9 cellular contexts compared by ENCODE assay signal in the genomic region with DNA sequence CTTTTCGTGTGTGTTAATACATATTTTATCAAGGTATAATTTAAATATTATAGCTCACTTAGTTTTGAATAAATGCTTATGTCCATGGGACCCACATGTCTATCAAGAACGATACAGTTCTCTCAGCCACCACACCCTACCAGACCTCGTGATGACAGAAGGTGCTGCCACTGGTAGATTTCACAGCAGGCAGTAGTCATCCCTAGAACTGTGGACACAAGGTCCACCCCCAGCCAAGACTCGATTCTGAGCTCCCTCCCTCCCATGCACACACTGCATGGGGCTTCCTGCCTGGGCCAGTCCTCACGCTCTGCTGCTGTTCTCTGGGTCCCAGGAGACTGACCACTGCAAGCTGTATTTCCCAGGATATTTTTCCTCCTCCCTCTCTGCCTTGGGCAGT. TPM values are rescaled to one million over a fixed set of nuclear protein-coding genes. Genes with fewer than 3 reads are reported as not detected.
DNase-seq lines count a peak whose midpoint lies in the region; ATAC-seq and TF ChIP-seq lines count a peak whose summit lies in the region.
"Had no signal": no experiment of that assay in that cellular context is flagged by ENCODE, and none has a peak within 500 bp of the region (broad histone marks: within the 10 kb centered on the region; RNA-seq: fewer than 3 reads in every experiment).

No MANE protein-coding gene starts in this region.

- H3K27ac ChIP-seq in H9 (ENCODE audit: insufficient read length, low read depth, low read length): no peak overlapping the region
- H3K27ac ChIP-seq in OCI-LY3 (ENCODE audit: low read length): no peak overlapping the region; the same call in 1 of the 2 replicates
- H3K27ac ChIP-seq in thyroid gland: no peak overlapping the region
- H3K27ac ChIP-seq in WERI-Rb-1: no peak overlapping the region
- H3K27ac ChIP-seq: thoracic aorta had no signal

- H3K4me1 Mint-ChIP-seq in H9 (peaks cover 42 to 49% of the 10 kb centered on the region in 2 experiments), memory B cell (peaks cover 56% of the 10 kb centered on the region)

- H3K18ac ChIP-seq in H9 (ENCODE audit: insufficient read length, low read depth, low read length): no peak overlapping the region

- no peaks in the 10 kb centered on the region for H4K20me1 ChIP-seq in H9 (ENCODE audit: control insufficient read depth, insufficient read depth, insufficient read length)
- no peaks in the 10 kb centered on the region for H4K20me1 ChIP-seq in OCI-LY3 (ENCODE audit: insufficient read depth, low read length)

- H3K23ac ChIP-seq in H9 (ENCODE audit: insufficient read length, low read depth, low read length): no peak overlapping the region

- no peak overlapping the region for H2BK5ac ChIP-seq in H9 (ENCODE audit: insufficient read length, low read length)

- no peak for DNase-seq in H9
- no peak for DNase-seq in memory B cell (ENCODE audit: low spot score in 2 of 2)
- DNase-seq in activated naive CD4-positive, alpha-beta T cell (lab: John Stamatoyannopoulos, UW): no peak
- DNase-seq in thyroid gland: no peak
- DNase-seq in DMS153 (lab: John Stamatoyannopoulos, UW): no peak
- DNase-seq in WERI-Rb-1: no peak

- no peaks in the 10 kb centered on the region for H3K23me2 ChIP-seq in H9 (ENCODE audit: insufficient read length, low read depth, low read length, poor library complexity, severe bottlenecking)

- WGBS in H9 (ENCODE audit: extremely low coverage, insufficient read length, low lambda C conversion rate): no CpG with 5 or more reads among the region's 5 CpGs
- 60 to 69% methylated on average over 5 of the region's 5 CpGs for WGBS in thyroid gland, 2 donors

- H3K9me3 Mint-ChIP-seq in H9 (no peaks in the 10 kb centered on the region; a peak in 1 of 5 replicates), memory B cell (no peaks in the 10 kb centered on the region)

- intact Hi-C loops in thyroid gland (cut with DNase I): no loop called here

- H3K27me3 ChIP-seq in H9 (ENCODE audit: insufficient read depth, low read length) (no peaks in the 10 kb centered on the region), OCI-LY3 (ENCODE audit: low read depth, low read length) (no peaks in the 10 kb centered on the region), thyroid gland (no peaks in the 10 kb centered on the region), WERI-Rb-1 (ENCODE audit: insufficient read depth, low read depth, severe bottlenecking) (no peaks in the 10 kb centered on the region)

- H3K4me1 ChIP-seq in H9 (ENCODE audit: insufficient read depth, low read length): peaks cover 9% of the 10 kb centered on the region
- peaks cover 49% of the 10 kb centered on the region for H3K4me1 ChIP-seq in OCI-LY3 (ENCODE audit: low read length)
- peaks cover 8 to 19% of the 10 kb centered on the region in 2 donors for H3K4me1 ChIP-seq in thyroid gland

- no peaks in the 10 kb centered on the region for H3K79me1 ChIP-seq in H9 (ENCODE audit: insufficient read depth, low read depth, low read length, poor library complexity, severe bottlenecking)

- H3K4me3 ChIP-seq in OCI-LY3 (ENCODE audit: low read length) (no peak overlapping the region; the same call in 1 of the 2 replicates), thyroid gland (replicated peaks in 1 of 3) (no peak overlapping the region), WERI-Rb-1 (ENCODE audit: low read depth, low read length) (no peak overlapping the region)
- H3K4me3 ChIP-seq: thoracic aorta had no signal

- TF ChIP-seq POLR2A in thyroid gland (IDR thresholded peaks at IDR 0.05): no peak

- no peaks in the 10 kb centered on the region for H3K9me3 ChIP-seq in H9 (ENCODE audit: control insufficient read depth, low read depth, low read length)
- no peaks in the 10 kb centered on the region for H3K9me3 ChIP-seq in OCI-LY3 (ENCODE audit: insufficient read depth, low read length)
- H3K9me3 ChIP-seq in thyroid gland: no peaks in the 10 kb centered on the region
- no peaks in the 10 kb centered on the region for H3K9me3 ChIP-seq in WERI-Rb-1 (ENCODE audit: severe bottlenecking)
- H3K9me3 ChIP-seq: thoracic aorta had no signal

- no peak overlapping the region for H3K56ac ChIP-seq in H9 (ENCODE audit: insufficient read length, low read depth, low read length)

- H3K4me3 Mint-ChIP-seq in H9 (peak overlapping the region in 1 of 2 experiments; percentile 47; a peak in 2 of 5 replicates), memory B cell (peak overlapping the region; percentile 51)

- no peaks in the 10 kb centered on the region for H3K36me3 ChIP-seq in OCI-LY3 (replicated peaks; ENCODE audit: low read depth, low read length)
- H3K36me3 ChIP-seq in thyroid gland: no peaks in the 10 kb centered on the region
- no peaks in the 10 kb centered on the region for H3K36me3 ChIP-seq in WERI-Rb-1
- H3K36me3 ChIP-seq: thoracic aorta had no signal

- H3K4me2 ChIP-seq in H9 (ENCODE audit: insufficient read depth, insufficient read length, low read length) (no peak overlapping the region), OCI-LY3 (ENCODE audit: low read length) (peak overlapping the region; percentile 50)

- no peak overlapping the region for H2AK5ac ChIP-seq in H9 (ENCODE audit: insufficient read length, low read length)

- H4K91ac ChIP-seq in H9 (ENCODE audit: insufficient read length, low read depth, low read length): no peak overlapping the region

- H3K27me3 Mint-ChIP-seq in H9 (ENCODE audit: low read depth): no peaks in the 10 kb centered on the region
- H3K27me3 Mint-ChIP-seq in memory B cell: no peaks in the 10 kb centered on the region

- no peak overlapping the region for H2BK15ac ChIP-seq in H9 (ENCODE audit: low read depth, low read length)

- no peak overlapping the region for H3T11ph ChIP-seq in H9 (ENCODE audit: low read length)

- no peak overlapping the region for H2BK20ac ChIP-seq in H9 (ENCODE audit: low read depth, low read length, poor library complexity, severe bottlenecking)

- H3K79me2 ChIP-seq in H9 (ENCODE audit: insufficient read depth, low read length): no peaks in the 10 kb centered on the region
- no peaks in the 10 kb centered on the region for H3K79me2 ChIP-seq in OCI-LY3 (ENCODE audit: low read length)

- H3K9ac ChIP-seq in H9 (ENCODE audit: extremely low read depth, insufficient read length, low read length) (no peak overlapping the region), OCI-LY3 (ENCODE audit: low read length) (peak overlapping the region; percentile 2; the same call in 1 of the 2 replicates)

- no peak overlapping the region for H2AFZ ChIP-seq in H9 (ENCODE audit: low read length)
- H2AFZ ChIP-seq in OCI-LY3 (ENCODE audit: low read depth, low read length): peak overlapping the region; percentile 17; the same call in 1 of the 2 replicates

- H3K27ac Mint-ChIP-seq in H9 (peak overlapping the region in 2 of 3 experiments; percentile 11 to 34; a peak in 2 of 7 replicates), memory B cell (peak overlapping the region; percentile 80)

- ATAC-seq in GM18498 (IDR thresholded peaks at IDR 0.05; ENCODE audit: unreplicated experiment) (peak; percentile 58), memory B cell (ENCODE audit: low read depth) (peak; percentile 31)

- no peak overlapping the region for H3K14ac ChIP-seq in H9 (ENCODE audit: insufficient read depth, low read length)

- no peak overlapping the region for H2BK12ac ChIP-seq in H9 (ENCODE audit: insufficient read length, low read depth, low read length)

- no peak overlapping the region for H2BK120ac ChIP-seq in H9 (ENCODE audit: low read depth, low read length, poor library complexity, severe bottlenecking)

- TF ChIP-seq CTCF in H9 (conservative IDR thresholded peaks at IDR 0.05): no peak
- no peak for TF ChIP-seq CTCF in OCI-LY3 (IDR thresholded peaks at IDR 0.05; ENCODE audit: low read depth, low read length)
- TF ChIP-seq CTCF in thyroid gland (IDR thresholded peaks at IDR 0.05): no peak
- no peak for TF ChIP-seq CTCF in WERI-Rb-1 (IDR thresholded peaks at IDR 0.05; ENCODE audit: low read depth, low read length)

- H4K8ac ChIP-seq in H9 (replicated peaks; ENCODE audit: insufficient read length, low read depth, low read length): no peak overlapping the region

- H3K4ac ChIP-seq in H9 (ENCODE audit: low read depth, low read length): no peak overlapping the region

- H3K36me3 Mint-ChIP-seq in H9 (ENCODE audit: insufficient read depth in 1 of 3, low read depth in 3 of 3) (no peaks in the 10 kb centered on the region), memory B cell (peaks cover 5% of the 10 kb centered on the region)

- H4K5ac ChIP-seq in H9 (ENCODE audit: insufficient read length, low read depth, low read length): no peak overlapping the region

RNA-seq across cellular contexts. Expression of gene CREB1, which starts 26.5 kb away (rescaled TPM):
- 97.1 and 103 TPM in 2 replicates for total RNA-seq in H9 (2021)
- total RNA-seq in thyroid gland: 100 to 1,000 TPM in 1 of 4 donors, 10 to 100 TPM in 3; 56.1 to 105 (median 59.2) TPM
